In genomic region chr5:88484367-88484766, GRCh38 we compare ENCODE assay signal across 24 cellular contexts.
"Had no signal": no experiment of that assay in that cellular context is flagged by ENCODE, and none has a peak within 500 bp of the region (broad histone marks: within the 10 kb centered on the region; RNA-seq: fewer than 3 reads in every experiment).

No MANE protein-coding gene starts in this region.

- ATAC-seq: activated T-cell treated with anti-CD3 and anti-CD28 coated beads, Interleukin-2, amount 50 U/mL, for 4 hours; foreskin keratinocyte; left lobe of liver; lower lobe of right lung; psoas muscle; right cardiac atrium; stimulated activated naive CD8-positive, alpha-beta T cell treated with anti-CD3 and anti-CD28 coated beads, Interleukin-15, Interleukin-2, amounts not matched to agents 100 U/mL and 50 U/mL, for 24 hours had no signal

- H3K9me3 Mint-ChIP-seq: activated naive CD8-positive, alpha-beta T cell treated with anti-CD3 and anti-CD28 coated beads for 36 hours; activated T-cell treated with anti-CD3 and anti-CD28 coated beads, Interleukin-2, amount 50 U/mL, for 4 hours; immature natural killer cell; naive B cell had no signal

- H3K4me3 ChIP-seq: hepatocyte, lower lobe of right lung, ovary, psoas muscle had no signal

- H3K27ac Mint-ChIP-seq: activated naive CD8-positive, alpha-beta T cell treated with anti-CD3 and anti-CD28 coated beads for 36 hours; immature natural killer cell; naive B cell had no signal

- H3K79me2 ChIP-seq: hepatocyte had no signal

- H3K27me3 ChIP-seq: foreskin keratinocyte, hepatocyte, neutrophil, ovary, tibial nerve had no signal

- H2AFZ ChIP-seq: hepatocyte had no signal

- H3K9me3 ChIP-seq: lower lobe of right lung, neutrophil, ovary, psoas muscle, tibial nerve had no signal

- H3K4me3 Mint-ChIP-seq: activated naive CD8-positive, alpha-beta T cell treated with anti-CD3 and anti-CD28 coated beads for 36 hours; activated T-cell treated with anti-CD3 and anti-CD28 coated beads, Interleukin-2, amount 50 U/mL, for 4 hours; immature natural killer cell; naive B cell had no signal

- H3K36me3 Mint-ChIP-seq: activated naive CD8-positive, alpha-beta T cell treated with anti-CD3 and anti-CD28 coated beads for 36 hours; immature natural killer cell; naive B cell had no signal

- H3K27ac ChIP-seq: foreskin keratinocyte, hepatocyte, lower lobe of right lung, neutrophil, ovary, psoas muscle, tibial nerve, WERI-Rb-1 had no signal

- H3K4me1 ChIP-seq: foreskin keratinocyte, lower lobe of right lung, psoas muscle had no signal

- H3K4me1 Mint-ChIP-seq: activated naive CD8-positive, alpha-beta T cell treated with anti-CD3 and anti-CD28 coated beads for 36 hours; immature natural killer cell; naive B cell had no signal

- H3K36me3 ChIP-seq: lower lobe of right lung, neutrophil, ovary, tibial nerve, WERI-Rb-1 had no signal

- H3K4me2 ChIP-seq: hepatocyte had no signal

- DNase-seq: activated CD4-positive, alpha-beta T cell treated with anti-CD3 and anti-CD28 coated beads for 1 hour; activated CD4-positive, alpha-beta T cell treated with anti-CD3 and anti-CD28 coated beads, Interleukin-2, amount 50 U/mL, for 4 hours; activated CD8-positive, alpha-beta memory T cell treated with anti-CD3 and anti-CD28 coated beads, Interleukin-2, amount 50 U/mL, for 48 hours; activated naive CD4-positive, alpha-beta T cell treated with Interleukin-2 at 50 U/mL for 16 hours; activated naive CD8-positive, alpha-beta T cell treated with anti-CD3 and anti-CD28 coated beads for 36 hours; activated T-cell treated with anti-CD3 and anti-CD28 coated beads, Interleukin-2, amount 50 U/mL, for 4 hours; effector CD4-positive, alpha-beta T cell; erythroblast; foreskin keratinocyte; glutamatergic neuron; immature natural killer cell; lower lobe of right lung; naive B cell; ovary; psoas muscle; right cardiac atrium; stimulated activated CD4-positive, alpha-beta T cell treated with anti-CD3 and anti-CD28 coated beads, Interleukin-4, amount 100 ng/mL, for 4 hours; stimulated activated naive CD8-positive, alpha-beta T cell treated with anti-CD3 and anti-CD28 coated beads, Interleukin-15, Interleukin-2, amounts not matched to agents 100 U/mL and 50 U/mL, for 24 hours; WERI-Rb-1 had no signal

- FAIRE-seq: TTC549 had no signal
